10 cellular contexts compared by ENCODE assay signal in the genomic region with DNA sequence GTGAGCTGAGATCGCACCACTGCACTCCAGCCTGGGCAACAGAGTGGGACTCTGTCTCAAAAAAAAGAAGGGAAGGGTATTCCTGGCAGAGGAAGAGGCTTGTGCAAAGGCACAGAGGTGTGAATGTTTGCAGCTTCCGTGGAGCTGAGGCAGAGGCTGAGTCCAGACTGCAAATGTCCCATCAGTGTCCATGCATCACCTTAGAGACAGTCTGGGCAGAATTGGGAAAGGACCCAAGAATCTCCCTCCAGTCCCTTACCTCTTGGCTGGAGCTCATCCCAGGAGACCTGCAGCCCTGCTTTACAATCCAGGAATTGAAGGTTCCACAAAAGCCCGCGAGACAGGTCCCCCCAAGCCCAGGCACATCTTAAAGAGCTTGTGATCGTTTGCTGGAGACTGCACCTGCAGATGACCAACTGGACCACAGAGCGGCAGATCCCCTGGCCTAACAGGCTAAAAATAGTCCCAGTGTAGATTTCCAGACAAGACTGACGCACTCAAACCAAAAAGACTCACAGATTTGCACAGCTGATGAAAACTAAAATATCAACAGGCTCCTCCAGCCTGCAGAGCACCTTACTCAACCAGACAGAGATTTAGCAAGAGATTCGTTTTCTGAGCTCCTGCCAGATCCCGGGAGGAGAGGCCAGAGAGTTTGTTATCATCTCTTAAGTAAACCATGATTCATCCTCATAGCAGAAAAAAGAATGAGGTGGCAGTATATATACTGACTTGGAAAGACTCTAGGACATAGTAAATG. TPM values are rescaled to one million over a fixed set of nuclear protein-coding genes. Genes with fewer than 3 reads are reported as not detected.
A peak's percentile ranks its signal among the peaks of the same experiment; 100 is the strongest.
DNase-seq lines count a peak whose midpoint lies in the region; ATAC-seq, FAIRE-seq and TF ChIP-seq lines count a peak whose summit lies in the region.
"Had no signal": no experiment of that assay in that cellular context is flagged by ENCODE, and none has a peak within 500 bp of the region (broad histone marks: within the 10 kb centered on the region; RNA-seq: fewer than 3 reads in every experiment).

No MANE protein-coding gene starts in this region.

- H3K4me3 Mint-ChIP-seq in CD8-positive, alpha-beta memory T cell = no peak overlapping the region
- H3K4me3 Mint-ChIP-seq: central memory CD8-positive, alpha-beta T cell had no signal

- CTCF ChIA-PET in CD8-positive, alpha-beta memory T cell (lab: Charles Lee) = interaction anchor here (0.9 kb wide), 1 partner anchor 17 kb away, joined by 3 read pairs; no protein-coding TSS in a partner anchor

- no peak for TF ChIP-seq POLR2A in sigmoid colon (IDR thresholded peaks at IDR 0.05)

- no peak for TF ChIP-seq CTCF in fibroblast of pulmonary artery (IDR thresholded peaks at IDR 0.05; ENCODE audit: low read length, missing control alignments)
- TF ChIP-seq CTCF in sigmoid colon (IDR thresholded peaks at IDR 0.05) = peak in 1 of 4 experiments; percentile 14

- H3K9me3 ChIP-seq in sigmoid colon = no peaks in the 10 kb centered on the region
- H3K9me3 ChIP-seq in CD8-positive, alpha-beta memory T cell (ENCODE audit: low read length) = no peaks in the 10 kb centered on the region

- H3K27me3 ChIP-seq in sigmoid colon = no peaks in the 10 kb centered on the region
- H3K27me3 ChIP-seq in CD8-positive, alpha-beta memory T cell (ENCODE audit: insufficient read depth, low read length, poor library complexity, severe bottlenecking) = no peaks in the 10 kb centered on the region

- DNase-seq in Daoy (ENCODE audit: low read depth) (peak; percentile 86), RCC 7860 (ENCODE audit: low spot score) (peak; percentile 80), fibroblast of pulmonary artery (ENCODE audit: low read depth) (peak; percentile 96), sigmoid colon (peak; percentile 94), NOMO-1 treated with DMSO at 0.1 percent for 48 hours (lab: John Stamatoyannopoulos, UW; ENCODE audit: unreplicated experiment) (no peak)
- DNase-seq in CD8-positive, alpha-beta memory T cell = no peak

- H3K36me3 ChIP-seq in sigmoid colon = no peaks in the 10 kb centered on the region
- no peaks in the 10 kb centered on the region for H3K36me3 ChIP-seq in CD8-positive, alpha-beta memory T cell (ENCODE audit: insufficient read depth, low read length)

- H3K36me3 Mint-ChIP-seq in CD8-positive, alpha-beta memory T cell = peaks cover 0 to 6% (median 4%) of the 10 kb centered on the region in 3 donors

- intact Hi-C loops in sigmoid colon (cut with DNase I) = loop anchor here (5.0 kb wide), 1 partner anchor 44 kb away; no protein-coding TSS in a partner anchor

- H3K27ac ChIP-seq in sigmoid colon = peak overlapping the region; percentile 45 to 79 (median 75)
- no peak overlapping the region for H3K27ac ChIP-seq in CD8-positive, alpha-beta memory T cell (ENCODE audit: low read depth, low read length)

- FAIRE-seq in RCC 7860 (lab: Jason Lieb, UNC) = peak; percentile 90
- FAIRE-seq: GM12878 had no signal

- peak in 1 of 4 donors; percentile 41 for TF ChIP-seq EP300 in sigmoid colon (IDR thresholded peaks at IDR 0.05)

- WGBS in sigmoid colon, 2 donors = 38 to 61% methylated on average over 9 of the region's 9 CpGs

- H3K9me3 Mint-ChIP-seq in CD8-positive, alpha-beta memory T cell = no peaks in the 10 kb centered on the region
- H3K9me3 Mint-ChIP-seq: central memory CD8-positive, alpha-beta T cell had no signal

- no peak overlapping the region for H3K27ac Mint-ChIP-seq in CD8-positive, alpha-beta memory T cell

- peaks cover 0 to 21% (median 16%) of the 10 kb centered on the region in 4 donors for H3K4me1 ChIP-seq in sigmoid colon
- no peaks in the 10 kb centered on the region for H3K4me1 ChIP-seq in CD8-positive, alpha-beta memory T cell (ENCODE audit: insufficient read depth, low read length)

- ATAC-seq in GM21515 (IDR thresholded peaks at IDR 0.05; ENCODE audit: unreplicated experiment) (no peak), GM19395 (IDR thresholded peaks at IDR 0.05; ENCODE audit: unreplicated experiment) (no peak)
- ATAC-seq: GM12878 had no signal

- H3K4me1 Mint-ChIP-seq in CD8-positive, alpha-beta memory T cell = peaks cover 0 to 2% (median 0%) of the 10 kb centered on the region in 3 donors
- H3K4me1 Mint-ChIP-seq: central memory CD8-positive, alpha-beta T cell had no signal

- H3K4me3 ChIP-seq in fibroblast of pulmonary artery (replicated peaks; ENCODE audit: low read depth, low read length) = no peak overlapping the region
- H3K4me3 ChIP-seq in sigmoid colon = no peak overlapping the region
- H3K4me3 ChIP-seq in CD8-positive, alpha-beta memory T cell (ENCODE audit: low read length) = no peak overlapping the region
- H3K4me3 ChIP-seq: GM12878 had no signal

- peaks cover 29 to 37% of the 10 kb centered on the region in 2 donors for H3K27me3 Mint-ChIP-seq in CD8-positive, alpha-beta memory T cell

- POLR2A ChIA-PET in CD8-positive, alpha-beta memory T cell (lab: Charles Lee) = no interaction called here

RNA-seq across cellular contexts. Expression of gene NANOS1, which starts 22.9 kb away (rescaled TPM):
- total RNA-seq in Daoy (2014; rRNA removed; shearing (Covaris generic)) = 3.7 and 4.7 TPM in 2 replicates
- 1 to 10 TPM; 2.6 to 4.7 (median 4.0) TPM for total RNA-seq in sigmoid colon
- under 1 TPM in 1 of 3 donors, not detected in 2; 0.69 TPM for polyA plus RNA-seq in sigmoid colon
- total RNA-seq in CD8-positive, alpha-beta memory T cell = under 1 TPM; 0.22 to 0.61 TPM
- polyA plus RNA-seq in CD8-positive, alpha-beta memory T cell = 0.07 TPM

Comparison
In these comparisons a context has a peak if more than half of its experiments do, and no peak if none do; other contexts are left out.
1. DNase-seq: peak in Daoy (single experiment), RCC 7860 (single experiment), fibroblast of pulmonary artery (single experiment) and sigmoid colon (single experiment); none in CD8-positive, alpha-beta memory T cell (0 of 5) and NOMO-1 treated with DMSO at 0.1 percent for 48 hours (single experiment).